9 cellular contexts compared by ENCODE assay signal in the genomic region with DNA sequence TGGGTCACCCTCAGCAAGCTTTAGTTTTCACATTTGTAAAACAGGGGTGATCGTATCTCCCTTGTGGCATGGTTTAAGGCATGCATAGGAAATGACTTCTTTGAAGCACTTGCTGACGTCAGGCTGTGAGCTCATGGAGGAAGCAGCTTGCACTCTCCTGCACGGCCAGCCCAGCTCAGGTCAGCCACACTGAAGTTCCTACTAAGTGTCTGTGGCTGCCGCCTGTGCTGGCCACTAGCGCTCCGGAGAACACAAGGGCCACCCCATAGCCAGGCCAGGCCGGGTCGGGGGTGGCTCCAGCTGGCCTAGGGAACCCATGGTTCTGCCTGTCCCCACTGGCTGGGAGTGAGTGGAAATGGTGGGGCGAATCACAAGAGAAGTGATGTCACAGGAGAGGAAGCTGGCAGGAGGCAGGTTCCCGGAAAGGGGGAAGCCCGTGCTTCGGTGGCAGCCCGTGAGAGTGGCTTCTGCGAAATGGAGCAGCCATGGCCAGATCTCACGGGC. TPM values are rescaled to one million over a fixed set of nuclear protein-coding genes. Genes with fewer than 3 reads are reported as not detected.
A peak's percentile ranks its signal among the peaks of the same experiment; 100 is the strongest.
DNase-seq lines count a peak whose midpoint lies in the region; ATAC-seq and TF ChIP-seq lines count a peak whose summit lies in the region.
"Had no signal": no experiment of that assay in that cellular context is flagged by ENCODE, and none has a peak within 500 bp of the region (broad histone marks: within the 10 kb centered on the region; RNA-seq: fewer than 3 reads in every experiment).

No MANE protein-coding gene starts in this region.

- peaks cover 38% of the 10 kb centered on the region for H3K27me3 ChIP-seq in HAP-1 (ENCODE audit: low read depth)

- intact Hi-C loops in activated CD8-positive, alpha-beta T cell treated with anti-CD3 and anti-CD28 coated beads for 36 hours (cut with micrococcal nuclease) = loop anchor here (2.0 to 5.0 kb wide), 2 partner anchors 43 to 119 kb away; no protein-coding TSS in a partner anchor

- H3K4me3 Mint-ChIP-seq in activated CD8-positive, alpha-beta T cell treated with anti-CD3 and anti-CD28 coated beads for 36 hours = peak overlapping the region; percentile 72

- TF ChIP-seq CTCF in activated CD8-positive, alpha-beta T cell treated with anti-CD3 and anti-CD28 coated beads for 36 hours (IDR thresholded peaks at IDR 0.05) = no peak

- H3K9me3 Mint-ChIP-seq in activated CD8-positive, alpha-beta T cell treated with anti-CD3 and anti-CD28 coated beads for 36 hours = no peaks in the 10 kb centered on the region

- CTCF ChIA-PET in activated CD8-positive, alpha-beta T cell treated with anti-CD3 and anti-CD28 coated beads for 36 hours (lab: Charles Lee) = interaction anchor here (0.8 to 3.9 kb wide), 16 partner anchors 9 to 223 kb away, joined by 3 to 43 read pairs (median 6); partner anchors contain the start of gene IL2RB

- peaks cover 2% of the 10 kb centered on the region for H3K36me3 Mint-ChIP-seq in activated CD8-positive, alpha-beta T cell treated with anti-CD3 and anti-CD28 coated beads for 36 hours (ENCODE audit: low read depth)

- H3K9me3 ChIP-seq in HAP-1 = no peaks in the 10 kb centered on the region

- ATAC-seq in activated CD8-positive, alpha-beta T cell treated with anti-CD3 and anti-CD28 coated beads for 36 hours = peak; percentile 73
- peak; percentile 13 for ATAC-seq in esophagus mucosa
- ATAC-seq in HG03565 (IDR thresholded peaks at IDR 0.05; ENCODE audit: unreplicated experiment) = no peak

- no peak overlapping the region for H3K4me3 ChIP-seq in Jurkat, Clone E6-1 (ENCODE audit: low read length)
- no peak overlapping the region for H3K4me3 ChIP-seq in HAP-1

- peaks cover 10% of the 10 kb centered on the region for H3K27me3 Mint-ChIP-seq in activated CD8-positive, alpha-beta T cell treated with anti-CD3 and anti-CD28 coated beads for 36 hours

- peak; percentile 34 for DNase-seq in Jurkat, Clone E6-1 (ENCODE audit: low read depth, low spot score)
- DNase-seq in activated CD8-positive, alpha-beta T cell treated with anti-CD3 and anti-CD28 coated beads for 36 hours = peak; percentile 98
- DNase-seq in stimulated activated CD8-positive, alpha-beta memory T cell treated with anti-CD3 and anti-CD28 coated beads, Interleukin-12 subunit alpha, Interleukin-12 subunit beta, amount 100 ng/mL, for 1 hour (ENCODE audit: low read depth) = peak; percentile 63
- no peak for DNase-seq in LoVo (ENCODE audit: low spot score)
- DNase-seq in HAP-1 (ENCODE audit: low spot score in 2 of 2) = no peak
- DNase-seq in DMS 273 (lab: John Stamatoyannopoulos, UW; ENCODE audit: unreplicated experiment) = no peak

- in situ Hi-C loops in HAP-1 (cut with MboI; ENCODE audit: low sequenced_read_pairs) = no loop called here

- peaks cover 61% of the 10 kb centered on the region for H3K4me1 Mint-ChIP-seq in activated CD8-positive, alpha-beta T cell treated with anti-CD3 and anti-CD28 coated beads for 36 hours (ENCODE audit: low read depth)

- POLR2A ChIA-PET in activated CD8-positive, alpha-beta T cell treated with anti-CD3 and anti-CD28 coated beads for 36 hours (lab: Charles Lee) = interaction anchor here (0.6 to 5.2 kb wide), 12 partner anchors 11 to 160 kb away, joined by 3 to 70 read pairs (median 4); partner anchors contain the start of genes IL2RB, MPST and TST

- no peaks in the 10 kb centered on the region for H3K4me1 ChIP-seq in HAP-1

- H3K36me3 ChIP-seq in HAP-1 (replicated peaks) = no peaks in the 10 kb centered on the region

- peak overlapping the region; percentile 99 for H3K27ac Mint-ChIP-seq in activated CD8-positive, alpha-beta T cell treated with anti-CD3 and anti-CD28 coated beads for 36 hours

RNA-seq across cellular contexts. Expression of gene KCTD17, which starts 28.2 kb away (rescaled TPM):
- 33.9 TPM for polyA plus RNA-seq in Jurkat, Clone E6-1 (2012; ENCODE audit: insufficient read depth, insufficient read length)
- 10 to 100 TPM; 30.3 to 30.6 TPM for total RNA-seq in activated CD8-positive, alpha-beta T cell treated with anti-CD3 and anti-CD28 coated beads for 36 hours
- 3.9 TPM for total RNA-seq in esophagus mucosa

RNA-seq across cellular contexts. Expression of gene TMPRSS6, which starts 29.8 kb away (rescaled TPM):
- polyA plus RNA-seq in Jurkat, Clone E6-1 (2012; ENCODE audit: insufficient read depth, insufficient read length) = 0.27 TPM
- total RNA-seq in activated CD8-positive, alpha-beta T cell treated with anti-CD3 and anti-CD28 coated beads for 36 hours = 10 to 100 TPM; 11.3 to 12.4 TPM
- not detected for total RNA-seq in esophagus mucosa
- total RNA-seq: mesenteric fat pad had no signal

Comparison
In these comparisons a context has a peak if more than half of its experiments do, and no peak if none do; other contexts are left out.
1. DNase-seq: peak in Jurkat, Clone E6-1 (single experiment), activated CD8-positive, alpha-beta T cell treated with anti-CD3 and anti-CD28 coated beads for 36 hours (single experiment) and stimulated activated CD8-positive, alpha-beta memory T cell treated with anti-CD3 and anti-CD28 coated beads, Interleukin-12 subunit alpha, Interleukin-12 subunit beta, amount 100 ng/mL, for 1 hour (single experiment); none in LoVo (single experiment), HAP-1 (0 of 2) and DMS 273 (single experiment).
2. RNA of gene TMPRSS6, which starts 29.8 kb away (total RNA-seq): 11.3 to 12.4 TPM in activated CD8-positive, alpha-beta T cell treated with anti-CD3 and anti-CD28 coated beads for 36 hours; not detected in esophagus mucosa (single experiment); every median in the first group is over 10 times any median in the second.